In genomic region chr17:47651704-47652103, GRCh38 we compare ENCODE assay signal across 11 cellular contexts. TPM values are rescaled to one million over a fixed set of nuclear protein-coding genes. Genes with fewer than 3 reads are reported as not detected.
DNase-seq lines count a peak whose midpoint lies in the region; ATAC-seq and TF ChIP-seq lines count a peak whose summit lies in the region.
"Had no signal": no experiment of that assay in that cellular context is flagged by ENCODE, and none has a peak within 500 bp of the region (broad histone marks: within the 10 kb centered on the region; RNA-seq: fewer than 3 reads in every experiment).

No MANE protein-coding gene starts in this region.

- in situ Hi-C loops in G401 (cut with HindIII; ENCODE audit: low sequenced_read_pairs), result no loop called here

- H3K27me3 Mint-ChIP-seq in activated naive CD4-positive, alpha-beta T cell treated with anti-CD3 and anti-CD28 coated beads, Interleukin-2, amount 50 U/mL, for 24 hours, result no peaks in the 10 kb centered on the region

- peak overlapping the region; percentile 99 for H3K9ac ChIP-seq in SK-N-MC (ENCODE audit: insufficient read length)

- peaks cover 38% of the 10 kb centered on the region for H3K36me3 Mint-ChIP-seq in activated naive CD4-positive, alpha-beta T cell treated with anti-CD3 and anti-CD28 coated beads, Interleukin-2, amount 50 U/mL, for 24 hours
- peaks cover 29 to 68% of the 10 kb centered on the region in 2 donors for H3K36me3 Mint-ChIP-seq in activated naive CD4-positive, alpha-beta T cell treated with anti-CD3 and anti-CD28 coated beads, Interleukin-2, amount 50 U/mL, for 72 hours
- H3K36me3 Mint-ChIP-seq in stimulated activated effector memory CD8-positive, alpha-beta T cell treated with anti-CD3 and anti-CD28 coated beads, Interleukin-12 subunit alpha, Interleukin-12 subunit beta, amount 100 ng/mL, for 72 hours, result peaks cover 80% of the 10 kb centered on the region

- peak overlapping the region; percentile 99 for H3K27ac Mint-ChIP-seq in activated naive CD4-positive, alpha-beta T cell treated with anti-CD3 and anti-CD28 coated beads, Interleukin-2, amount 50 U/mL, for 24 hours
- peak overlapping the region in 1 of 2 donors; percentile 98 for H3K27ac Mint-ChIP-seq in activated naive CD4-positive, alpha-beta T cell treated with anti-CD3 and anti-CD28 coated beads, Interleukin-2, amount 50 U/mL, for 72 hours
- H3K27ac Mint-ChIP-seq in stimulated activated effector memory CD8-positive, alpha-beta T cell treated with anti-CD3 and anti-CD28 coated beads, Interleukin-12 subunit alpha, Interleukin-12 subunit beta, amount 100 ng/mL, for 72 hours, result peak overlapping the region; percentile 94

- no peak for DNase-seq in activated naive CD4-positive, alpha-beta T cell treated with anti-CD3 and anti-CD28 coated beads, Interleukin-2, amount 50 U/mL, for 72 hours (ENCODE audit: low spot score in 2 of 2)
- DNase-seq in SK-N-MC (ENCODE audit: low read depth, low spot score) (no peak), fibroblast of the aortic adventitia (ENCODE audit: low read depth) (no peak), G401 (ENCODE audit: low spot score) (no peak), NCI-H187 treated with DMSO at 0.1 percent for 48 hours (lab: John Stamatoyannopoulos, UW) (no peak)
- DNase-seq in stimulated activated effector memory CD8-positive, alpha-beta T cell treated with anti-CD3 and anti-CD28 coated beads, Interleukin-12 subunit alpha, Interleukin-12 subunit beta, amount 100 ng/mL, for 72 hours (ENCODE audit: low spot score in 2 of 2), result no peak
- DNase-seq: caudate nucleus, NCI-H526 treated with DMSO at 0.1 percent for 48 hours, stomach had no signal

- no peak for TF ChIP-seq CTCF in fibroblast of the aortic adventitia (IDR thresholded peaks at IDR 0.05; ENCODE audit: insufficient read depth, low read length)

- H3K9me3 Mint-ChIP-seq in activated naive CD4-positive, alpha-beta T cell treated with anti-CD3 and anti-CD28 coated beads, Interleukin-2, amount 50 U/mL, for 24 hours, result no peaks in the 10 kb centered on the region
- H3K9me3 Mint-ChIP-seq in activated naive CD4-positive, alpha-beta T cell treated with anti-CD3 and anti-CD28 coated beads, Interleukin-2, amount 50 U/mL, for 72 hours, result no peaks in the 10 kb centered on the region
- H3K9me3 Mint-ChIP-seq in stimulated activated effector memory CD8-positive, alpha-beta T cell treated with anti-CD3 and anti-CD28 coated beads, Interleukin-12 subunit alpha, Interleukin-12 subunit beta, amount 100 ng/mL, for 72 hours, result no peaks in the 10 kb centered on the region

- H3K27ac ChIP-seq in SK-N-MC, result peak overlapping the region; percentile 86

- H3K9me3 ChIP-seq in SK-N-MC (ENCODE audit: low read depth, low read length), result no peaks in the 10 kb centered on the region
- H3K9me3 ChIP-seq: stomach had no signal

- ATAC-seq in activated naive CD4-positive, alpha-beta T cell treated with anti-CD3 and anti-CD28 coated beads, Interleukin-2, amount 50 U/mL, for 72 hours, result no peak
- no peak for ATAC-seq in stimulated activated effector memory CD8-positive, alpha-beta T cell treated with anti-CD3 and anti-CD28 coated beads, Interleukin-12 subunit alpha, Interleukin-12 subunit beta, amount 100 ng/mL, for 72 hours
- no peak for ATAC-seq in HG02852 (IDR thresholded peaks at IDR 0.05; ENCODE audit: unreplicated experiment)

- H3K4me3 ChIP-seq in SK-N-MC (peak overlapping the region; percentile 88), fibroblast of the aortic adventitia (ENCODE audit: low read depth, low read length) (peak overlapping the region; percentile 83)

- peaks cover 59% of the 10 kb centered on the region for H3K36me3 ChIP-seq in SK-N-MC (ENCODE audit: insufficient read depth, low read length)

- H3K4me1 Mint-ChIP-seq in activated naive CD4-positive, alpha-beta T cell treated with anti-CD3 and anti-CD28 coated beads, Interleukin-2, amount 50 U/mL, for 24 hours, result peaks cover 65% of the 10 kb centered on the region
- peaks cover 59% of the 10 kb centered on the region for H3K4me1 Mint-ChIP-seq in stimulated activated effector memory CD8-positive, alpha-beta T cell treated with anti-CD3 and anti-CD28 coated beads, Interleukin-12 subunit alpha, Interleukin-12 subunit beta, amount 100 ng/mL, for 72 hours

- H3K4me3 Mint-ChIP-seq in activated naive CD4-positive, alpha-beta T cell treated with anti-CD3 and anti-CD28 coated beads, Interleukin-2, amount 50 U/mL, for 24 hours, result peak overlapping the region; percentile 99
- H3K4me3 Mint-ChIP-seq in stimulated activated effector memory CD8-positive, alpha-beta T cell treated with anti-CD3 and anti-CD28 coated beads, Interleukin-12 subunit alpha, Interleukin-12 subunit beta, amount 100 ng/mL, for 72 hours, result peak overlapping the region; percentile 84

RNA-seq across cellular contexts. Expression of gene KPNB1, which starts 2.0 kb away (rescaled TPM):
- 100 to 1,000 TPM; 560 to 601 TPM for total RNA-seq in activated naive CD4-positive, alpha-beta T cell treated with anti-CD3 and anti-CD28 coated beads, Interleukin-2, amount 50 U/mL, for 72 hours
- total RNA-seq in fibroblast of the aortic adventitia (ENCODE audit: low replicate concordance), result 473 and 851 TPM in 2 replicates
- total RNA-seq in G401 (2014; rRNA removed; shearing (Covaris generic)), result 200 and 386 TPM in 2 replicates

RNA-seq across cellular contexts. Expression of gene TBKBP1, which starts 42.3 kb away (rescaled TPM):
- total RNA-seq in activated naive CD4-positive, alpha-beta T cell treated with anti-CD3 and anti-CD28 coated beads, Interleukin-2, amount 50 U/mL, for 72 hours, result 10 to 100 TPM; 15.4 to 21.4 TPM
- 7.9 and 9.5 TPM in 2 replicates for total RNA-seq in fibroblast of the aortic adventitia (ENCODE audit: low replicate concordance)
- total RNA-seq in G401 (2014; rRNA removed; shearing (Covaris generic)), result 18.9 and 32.5 TPM in 2 replicates
